ENCODE assay signal across 8 cellular contexts in the genomic region with DNA sequence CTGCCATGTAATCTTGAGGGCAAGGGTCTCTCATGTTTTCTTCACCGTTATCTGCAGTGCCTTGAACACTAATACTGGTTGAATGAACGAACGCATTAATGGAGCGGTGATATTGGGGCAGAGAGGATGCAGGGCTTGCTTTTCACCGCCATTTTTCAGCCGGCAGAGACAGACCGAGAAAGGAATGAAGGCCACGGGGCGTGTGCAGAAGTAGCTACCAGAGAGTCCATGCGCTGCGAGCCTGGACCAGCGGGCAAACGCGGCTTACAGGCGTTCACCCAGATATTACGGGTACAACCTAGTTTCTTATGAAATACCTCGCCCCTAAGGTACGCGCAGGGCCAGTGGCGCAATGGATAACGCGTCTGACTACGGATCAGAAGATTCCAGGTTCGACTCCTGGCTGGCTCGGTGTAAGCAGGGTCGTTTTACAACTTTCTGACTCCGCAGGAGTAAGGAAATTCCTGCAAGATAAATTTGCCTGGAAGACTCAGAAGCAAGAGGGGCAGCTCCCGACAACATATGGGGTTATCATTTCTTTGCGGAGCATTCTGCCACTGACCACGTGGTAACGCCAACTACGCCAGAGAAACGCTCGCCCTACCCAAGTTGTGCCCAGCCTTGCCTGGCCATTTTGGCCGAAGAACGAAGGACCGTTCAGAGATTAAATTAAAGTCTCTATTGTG. TPM values are rescaled to one million over a fixed set of nuclear protein-coding genes. Genes with fewer than 3 reads are reported as not detected.
DNase-seq lines count a peak whose midpoint lies in the region; ATAC-seq and TF ChIP-seq lines count a peak whose summit lies in the region.

No MANE protein-coding gene starts in this region.

- TF ChIP-seq CTCF in AG04450 (IDR thresholded peaks at IDR 0.05; ENCODE audit: low read depth, low read length), result no peak

- H3K9me3 ChIP-seq in AG04450 (ENCODE audit: control insufficient read depth, insufficient read depth, low read length), result no peaks in the 10 kb centered on the region; the same call in 1 of the 2 replicates

- peak; percentile 85 for DNase-seq in AG04450 (ENCODE audit: low read depth, low spot score)
- peak; percentile 94 to 98 for DNase-seq in NCI-H446 (lab: John Stamatoyannopoulos, UW)
- peak; percentile 87 for DNase-seq in activated CD4-positive, CD25-positive, alpha-beta regulatory T cell treated with anti-CD3 and anti-CD28 coated beads, Interleukin-2, amount 50 U/mL, for 72 hours
- DNase-seq in cerebellar nuclear complex (lab: John Stamatoyannopoulos, UW), result peak; percentile 74
- peak; percentile 98 for DNase-seq in kidney tubule cell (ENCODE audit: low spot score)
- DNase-seq in stimulated activated CD4-positive, alpha-beta T cell treated with anti-CD3 and anti-CD28 coated beads, Interleukin-15, amount 100 ng/mL, for 48 hours (ENCODE audit: low read depth in 2 of 2), result peak; percentile 80 to 88

- H3K4me3 ChIP-seq in AG04450 (ENCODE audit: low read depth, low read length), result peak overlapping the region; percentile 84

- no peaks in the 10 kb centered on the region for H3K27me3 ChIP-seq in AG04450 (ENCODE audit: control insufficient read depth, insufficient read depth, low read length)

- H3K27ac ChIP-seq in AG04450 (ENCODE audit: low read depth, low read length), result peak overlapping the region; percentile 93

- CTCF ChIA-PET in AG04450 (lab: Charles Lee), result interaction anchor here (1.3 to 3.8 kb wide), 3 partner anchors 19 to 196 kb away, joined by 3 to 27 read pairs (median 11); no protein-coding TSS in a partner anchor

- POLR2A ChIA-PET in AG04450 (lab: Yijun Ruan, JAX), result interaction anchor here (0.6 to 2.4 kb wide), 12 partner anchors 13 to 932 kb away, joined by 3 to 15 read pairs (median 4); a partner anchor contains a TSS

- peak; percentile 51 for ATAC-seq in GM19023 (IDR thresholded peaks at IDR 0.05; ENCODE audit: unreplicated experiment)
- peak; percentile 41 for ATAC-seq in HG03342 (IDR thresholded peaks at IDR 0.05; ENCODE audit: unreplicated experiment)

RNA-seq across cellular contexts. Expression of a gene that starts 0.9 kb away (rescaled TPM):
- 59.0 and 72.3 TPM in 2 replicates for polyA plus RNA-seq in AG04450 (2011; rRNA removed)
- 18.6 and 27.4 TPM in 2 replicates for polyA minus RNA-seq in AG04450 (2011; rRNA and poly(A)+ RNA removed)

RNA-seq across cellular contexts. Expression of a gene that starts 37.2 kb away (rescaled TPM):
- 0.04 TPM in 1 of 2 replicates, not detected in the other for polyA plus RNA-seq in AG04450 (2011; rRNA removed)
- not detected in 2 replicates for polyA minus RNA-seq in AG04450 (2011; rRNA and poly(A)+ RNA removed)

RNA-seq across cellular contexts. Expression of a gene that starts 59.5 kb away (rescaled TPM):
- 12.8 and 14.9 TPM in 2 replicates for polyA plus RNA-seq in AG04450 (2011; rRNA removed)
- 9.6 and 9.7 TPM in 2 replicates for polyA minus RNA-seq in AG04450 (2011; rRNA and poly(A)+ RNA removed)

Comparison
In these comparisons a context has a peak if more than half of its experiments do, and no peak if none do; other contexts are left out.
1. Peak in every context shown above with its lines: DNase-seq, ATAC-seq, H3K4me3 ChIP-seq and H3K27ac ChIP-seq.